ENCODE assay signal across 12 cellular contexts in genomic region chr2:69779258-69779989, GRCh38. TPM values are rescaled to one million over a fixed set of nuclear protein-coding genes. Genes with fewer than 3 reads are reported as not detected.
DNase-seq lines count a peak whose midpoint lies in the region; ATAC-seq, FAIRE-seq and TF ChIP-seq lines count a peak whose summit lies in the region.
"Had no signal": no experiment of that assay in that cellular context is flagged by ENCODE, and none has a peak within 500 bp of the region (broad histone marks: within the 10 kb centered on the region; RNA-seq: fewer than 3 reads in every experiment).

No MANE protein-coding gene starts in this region.

- no peaks in the 10 kb centered on the region for H3K36me3 Mint-ChIP-seq in MCF 10A (ENCODE audit: insufficient read depth, unreplicated experiment)
- H3K36me3 Mint-ChIP-seq in WTC11: peaks cover 9% of the 10 kb centered on the region
- no peaks in the 10 kb centered on the region for H3K36me3 Mint-ChIP-seq in CD4-positive, alpha-beta T cell (ENCODE audit: low read depth)

- TF ChIP-seq POLR2A in breast epithelium (IDR thresholded peaks at IDR 0.05) (no peak), ovary (IDR thresholded peaks at IDR 0.05) (no peak)

- no TSS peak for BruUV-seq in MCF 10A (replicated peaks; lab: Mats Ljungman, UMichigan)

- no peak overlapping the region for H3K4me3 ChIP-seq in breast epithelium
- H3K4me3 ChIP-seq in left lung: no peak overlapping the region
- H3K4me3 ChIP-seq in ovary: no peak overlapping the region
- H3K4me3 ChIP-seq: adrenal gland, thoracic aorta had no signal

- POLR2A ChIA-PET in MCF 10A (lab: Yijun Ruan, JAX): interaction anchor here (0.6 to 1.7 kb wide), 6 partner anchors 9 to 1707 kb away, joined by 3 to 15 read pairs (median 4); partner anchors contain the start of gene ANXA4
- POLR2A ChIA-PET in WTC11 (lab: Charles Lee): no interaction called here
- POLR2A ChIA-PET in CD4-positive, alpha-beta T cell (lab: Charles Lee): no interaction called here

- H3K4me3 Mint-ChIP-seq in MCF 10A (ENCODE audit: unreplicated experiment): peak overlapping the region; percentile 40
- no peak overlapping the region for H3K4me3 Mint-ChIP-seq in WTC11
- no peak overlapping the region for H3K4me3 Mint-ChIP-seq in CD4-positive, alpha-beta T cell

- DNase-seq in MCF 10A (ENCODE audit: unreplicated experiment) (peak; percentile 47), breast epithelium (ENCODE audit: low spot score in 2 of 2) (no peak), WTC11 (ENCODE audit: low spot score) (no peak), left lung (no peak), urothelium cell line (ENCODE audit: low spot score) (peak; percentile 59), ovary (no peak), germinal center (ENCODE audit: low spot score) (no peak)
- DNase-seq in CD4-positive, alpha-beta T cell: no peak
- DNase-seq: activated CD4-positive, alpha-beta T cell treated with anti-CD3 and anti-CD28 coated beads for 4 hours; NCI-H1048 had no signal

- ATAC-seq in WTC11 (no peak), left lung (peak; percentile 12)
- no peak for ATAC-seq in CD4-positive, alpha-beta T cell (ENCODE audit: poor library complexity)

- H3K27me3 Mint-ChIP-seq in MCF 10A (ENCODE audit: insufficient read depth, unreplicated experiment) (no peaks in the 10 kb centered on the region), WTC11 (ENCODE audit: low read depth) (no peaks in the 10 kb centered on the region)
- H3K27me3 Mint-ChIP-seq in CD4-positive, alpha-beta T cell: no peaks in the 10 kb centered on the region

- no peaks in the 10 kb centered on the region for H3K9me3 Mint-ChIP-seq in MCF 10A (ENCODE audit: unreplicated experiment)
- peaks cover 12% of the 10 kb centered on the region for H3K9me3 Mint-ChIP-seq in WTC11
- no peaks in the 10 kb centered on the region for H3K9me3 Mint-ChIP-seq in CD4-positive, alpha-beta T cell

- TF ChIP-seq EP300 in ovary (IDR thresholded peaks at IDR 0.05): no peak

- TF ChIP-seq CTCF in MCF 10A (IDR thresholded peaks at IDR 0.05; ENCODE audit: unreplicated experiment) (no peak), breast epithelium (IDR thresholded peaks at IDR 0.05) (no peak), WTC11 (IDR thresholded peaks at IDR 0.05) (no peak), left lung (IDR thresholded peaks at IDR 0.05) (no peak), ovary (IDR thresholded peaks at IDR 0.05) (no peak)
- TF ChIP-seq CTCF in CD4-positive, alpha-beta T cell (IDR thresholded peaks at IDR 0.05): no peak

- 75 to 86% (median 82%) methylated on average over 5 of the region's 5 CpGs for WGBS in ovary, 3 donors

- H3K4me1 ChIP-seq in breast epithelium (no peaks in the 10 kb centered on the region), left lung (peaks cover 17 to 41% of the 10 kb centered on the region in 2 donors), ovary (ENCODE audit: insufficient read depth) (peaks cover 7% of the 10 kb centered on the region)

- H3K27ac Mint-ChIP-seq in MCF 10A (ENCODE audit: low read depth, unreplicated experiment): peak overlapping the region; percentile 88
- peak overlapping the region; percentile 71 for H3K27ac Mint-ChIP-seq in WTC11
- no peak overlapping the region for H3K27ac Mint-ChIP-seq in CD4-positive, alpha-beta T cell

- no peaks in the 10 kb centered on the region for H3K27me3 ChIP-seq in breast epithelium
- H3K27me3 ChIP-seq in left lung: no peaks in the 10 kb centered on the region
- H3K27me3 ChIP-seq in ovary: no peaks in the 10 kb centered on the region
- no peaks in the 10 kb centered on the region for H3K27me3 ChIP-seq in CD4-positive, alpha-beta T cell (ENCODE audit: control insufficient read depth, insufficient read depth, low read length)
- H3K27me3 ChIP-seq: adrenal gland had no signal

- intact Hi-C loops in MCF 10A (cut with micrococcal nuclease): no loop called here
- intact Hi-C loops in breast epithelium (cut with DNase I; ENCODE audit: low total_unique reads): no loop called here
- intact Hi-C loops in left lung (cut with DNase I): no loop called here
- intact Hi-C loops in ovary (cut with DNase I): no loop called here
- intact Hi-C loops in CD4-positive, alpha-beta T cell (cut with DNase I, micrococcal nuclease): no loop called here

- CTCF ChIA-PET in MCF 10A (lab: Yijun Ruan, JAX) (interaction anchor here (0.6 to 2.2 kb wide), 6 partner anchors 9 to 877 kb away, joined by 3 to 15 read pairs (median 6); no protein-coding TSS in a partner anchor), WTC11 (lab: Charles Lee) (interaction anchor here (1.3 kb wide), 1 partner anchor 55 kb away, joined by 7 read pairs; no protein-coding TSS in a partner anchor)
- CTCF ChIA-PET in CD4-positive, alpha-beta T cell (lab: Charles Lee): interaction anchor here (0.6 to 1.0 kb wide), 3 partner anchors 39 to 252 kb away, joined by 3 to 4 read pairs (median 3); no protein-coding TSS in a partner anchor

- FAIRE-seq in urothelium cell line (lab: Jason Lieb, UNC): no peak

- H3K4me1 Mint-ChIP-seq in MCF 10A (ENCODE audit: insufficient read depth, unreplicated experiment) (peaks cover 27% of the 10 kb centered on the region), WTC11 (peaks cover 55% of the 10 kb centered on the region)
- peaks cover 22% of the 10 kb centered on the region for H3K4me1 Mint-ChIP-seq in CD4-positive, alpha-beta T cell (ENCODE audit: low read depth)

- H3K36me3 ChIP-seq in breast epithelium: no peaks in the 10 kb centered on the region
- peaks cover 0 to 9% of the 10 kb centered on the region in 2 donors for H3K36me3 ChIP-seq in left lung
- H3K36me3 ChIP-seq in ovary: no peaks in the 10 kb centered on the region
- H3K36me3 ChIP-seq: adrenal gland had no signal

- H3K9me3 ChIP-seq in breast epithelium (no peaks in the 10 kb centered on the region), left lung (peaks cover 0 to 2% of the 10 kb centered on the region in 2 donors), ovary (no peaks in the 10 kb centered on the region)
- H3K9me3 ChIP-seq in CD4-positive, alpha-beta T cell (ENCODE audit: control insufficient read depth, low read length): peaks cover 5% of the 10 kb centered on the region
- H3K9me3 ChIP-seq: adrenal gland, thoracic aorta had no signal

- no peak overlapping the region for H3K27ac ChIP-seq in breast epithelium
- H3K27ac ChIP-seq in left lung: peak overlapping the region; percentile 9 to 53
- H3K27ac ChIP-seq in ovary: no peak overlapping the region
- H3K27ac ChIP-seq in CD4-positive, alpha-beta T cell (ENCODE audit: low read depth, low read length): no peak overlapping the region
- H3K27ac ChIP-seq: adrenal gland, thoracic aorta had no signal

TF ChIP-seq in WTC11, 78 proteins besides CTCF, POLR2A, EP300 and RAD21:
- no peak for TF ChIP-seq ATF1 (CRISPR knock-in tag; IDR thresholded peaks at IDR 0.05)
- no peak for TF ChIP-seq E2F4 (CRISPR knock-in tag; IDR thresholded peaks at IDR 0.05; ENCODE audit: borderline replicate concordance, low read depth)
- TF ChIP-seq ATF3 (CRISPR knock-in tag; conservative IDR thresholded peaks at IDR 0.05): no peak

RNA-seq across cellular contexts. Expression of gene ANXA4, which starts 37.5 kb away (rescaled TPM):
- total RNA-seq in MCF 10A (2022) (79.8 and 82.9 TPM in 2 replicates), breast epithelium (10 to 100 TPM; 61.6 to 77.1 (median 65.6) TPM), WTC11 (2021) (9.5 to 13.6 TPM (median 12.3 TPM) in 3 replicates), left lung (100 to 1,000 TPM; 162 to 217 TPM), ovary (10 to 100 TPM; 25.4 to 89.7 (median 77.1) TPM)
- 10 to 100 TPM; 43.4 to 71.8 TPM for polyA plus RNA-seq in ovary
- total RNA-seq in CD4-positive, alpha-beta T cell: 1 to 10 TPM; 4.0 to 5.3 TPM

RNA-seq across cellular contexts. Expression of gene GMCL1, which starts 50.0 kb away (rescaled TPM):
- total RNA-seq in MCF 10A (2022) (13.2 and 13.6 TPM in 2 replicates), breast epithelium (10 to 100 TPM; 14.2 to 24.4 (median 18.4) TPM), WTC11 (2021) (17.2 to 21.6 TPM (median 20.5 TPM) in 3 replicates), left lung (10 to 100 TPM; 15.3 to 19.4 TPM), ovary (10 to 100 TPM in 6 of 7 donors, 1 to 10 TPM in 1; 9.4 to 13.8 (median 12.2) TPM)
- polyA plus RNA-seq in ovary: 1 to 10 TPM; 6.9 to 9.1 TPM
- total RNA-seq in CD4-positive, alpha-beta T cell: 10 to 100 TPM; 29.7 to 29.8 TPM

Comparison
In these comparisons a context has a peak if more than half of its experiments do, and no peak if none do; other contexts are left out.
1. DNase-seq: peak in MCF 10A (single experiment) and urothelium cell line (single experiment); none in breast epithelium (0 of 2), WTC11 (single experiment), left lung (0 of 2), ovary (0 of 5), germinal center (single experiment) and CD4-positive, alpha-beta T cell (0 of 10).
2. H3K27ac ChIP-seq: peak in left lung (2 of 2); none in breast epithelium (0 of 2), ovary (0 of 2) and CD4-positive, alpha-beta T cell (single experiment).